ENCODE assay signal across 11 cellular contexts in the genomic region with DNA sequence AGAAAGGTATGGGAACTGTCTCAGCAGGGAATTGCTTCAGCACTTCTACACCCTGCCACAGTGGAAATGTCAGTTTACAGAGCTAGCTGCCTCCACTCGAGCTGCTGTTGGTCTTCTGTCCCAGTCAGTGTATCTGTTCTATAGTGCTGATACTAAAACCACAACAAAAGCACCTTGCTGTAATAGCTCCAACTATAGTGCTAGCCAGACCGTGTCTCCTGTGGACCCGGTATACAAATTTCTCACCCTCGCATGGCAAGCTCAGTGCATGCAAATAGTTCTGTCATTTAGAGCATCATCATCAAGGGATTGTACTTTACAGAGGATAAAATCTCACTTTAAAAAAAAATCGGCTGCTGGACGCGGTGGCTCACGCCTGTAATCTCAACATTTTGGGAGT. TPM values are rescaled to one million over a fixed set of nuclear protein-coding genes. Genes with fewer than 3 reads are reported as not detected.
A peak's percentile ranks its signal among the peaks of the same experiment; 100 is the strongest.
DNase-seq lines count a peak whose midpoint lies in the region; ATAC-seq, FAIRE-seq and TF ChIP-seq lines count a peak whose summit lies in the region.
"Had no signal": no experiment of that assay in that cellular context is flagged by ENCODE, and none has a peak within 500 bp of the region (broad histone marks: within the 10 kb centered on the region; RNA-seq: fewer than 3 reads in every experiment).

No MANE protein-coding gene starts in this region.

- no peak overlapping the region for H3K27ac ChIP-seq in heart left ventricle

- H3K27ac Mint-ChIP-seq in HFFc6 (no peak overlapping the region), osteocyte (ENCODE audit: unreplicated experiment) (no peak overlapping the region)

- peak; percentile 32 for DNase-seq in GM12892 (ENCODE audit: insufficient read length)
- no peak for DNase-seq in heart left ventricle
- no peak for DNase-seq in HFFc6
- no peak for DNase-seq in osteocyte (ENCODE audit: extremely low spot score, unreplicated experiment)
- DNase-seq in MG63: no peak
- DNase-seq: SIG-M5, substantia nigra had no signal

- H3K27me3 ChIP-seq in heart left ventricle (no peaks in the 10 kb centered on the region), MG63 (no peaks in the 10 kb centered on the region)

- no peak overlapping the region for H3K4me3 Mint-ChIP-seq in HFFc6
- no peak overlapping the region for H3K4me3 Mint-ChIP-seq in osteocyte (ENCODE audit: unreplicated experiment)

- peak; percentile 91 for FAIRE-seq in GM12892 (lab: Jason Lieb, UNC)
- FAIRE-seq: K562 had no signal

- no peaks in the 10 kb centered on the region for H3K9me3 Mint-ChIP-seq in HFFc6
- no peaks in the 10 kb centered on the region for H3K9me3 Mint-ChIP-seq in osteocyte (ENCODE audit: unreplicated experiment)

- H3K9me3 ChIP-seq in heart left ventricle (no peaks in the 10 kb centered on the region), MG63 (no peaks in the 10 kb centered on the region)

- no peaks in the 10 kb centered on the region for H3K36me3 ChIP-seq in heart left ventricle
- H3K36me3 ChIP-seq in MG63: no peaks in the 10 kb centered on the region

- H3K36me3 Mint-ChIP-seq in HFFc6 (ENCODE audit: low read depth): no peaks in the 10 kb centered on the region
- H3K36me3 Mint-ChIP-seq in osteocyte (ENCODE audit: unreplicated experiment): no peaks in the 10 kb centered on the region

- 80 to 94% (median 80%) methylated on average over 8 of the region's 8 CpGs for WGBS in heart left ventricle, 4 donors

- H3K4me3 ChIP-seq in heart left ventricle (no peak overlapping the region), MG63 (no peak overlapping the region)
- H3K4me3 ChIP-seq: K562 had no signal

- TF ChIP-seq POLR2A in GM12892 (IDR thresholded peaks at IDR 0.05; ENCODE audit: low read depth, low read length) (no peak), heart left ventricle (IDR thresholded peaks at IDR 0.05) (no peak)

- TF ChIP-seq CTCF in heart left ventricle (IDR thresholded peaks at IDR 0.05): no peak
- no peak for TF ChIP-seq CTCF in HFFc6 (IDR thresholded peaks at IDR 0.05)
- no peak for TF ChIP-seq CTCF in osteocyte (IDR thresholded peaks at IDR 0.05)

- ATAC-seq in GM19452 (IDR thresholded peaks at IDR 0.05; ENCODE audit: unreplicated experiment): peak; percentile 99
- peak; percentile 100 for ATAC-seq in HG02885 (IDR thresholded peaks at IDR 0.05; ENCODE audit: poor library complexity, unreplicated experiment)
- peak; percentile 94 for ATAC-seq in HG03575 (IDR thresholded peaks at IDR 0.05; ENCODE audit: extremely low read depth, insufficient number of reproducible peaks, low FRiP score, unreplicated experiment)
- no peak for ATAC-seq in heart left ventricle
- ATAC-seq: K562 had no signal

- H3K27me3 Mint-ChIP-seq in HFFc6 (ENCODE audit: insufficient read depth): peaks cover 17% of the 10 kb centered on the region
- H3K27me3 Mint-ChIP-seq in osteocyte (ENCODE audit: unreplicated experiment): peaks cover 10% of the 10 kb centered on the region

- intact Hi-C loops in heart left ventricle (cut with DNase I): no loop called here

- H3K4me1 Mint-ChIP-seq in HFFc6 (ENCODE audit: low read depth) (no peaks in the 10 kb centered on the region), osteocyte (ENCODE audit: unreplicated experiment) (no peaks in the 10 kb centered on the region)

- H3K4me1 ChIP-seq in heart left ventricle: no peaks in the 10 kb centered on the region

RNA-seq across cellular contexts. Expression of a gene that starts 51.5 kb away (rescaled TPM):
- 18.8 TPM for polyA plus RNA-seq in GM12892 (2012; ENCODE audit: missing spikeins)
- total RNA-seq in heart left ventricle (10 to 100 TPM in 2 of 9 donors, 1 to 10 TPM in 7; 3.4 to 35.4 (median 7.0) TPM), osteocyte (8.8 and 11.8 TPM in 2 replicates)
- 1 to 10 TPM; 1.7 to 3.4 TPM for polyA plus RNA-seq in heart left ventricle
- under 1 TPM in 5 of 6 experiments, not detected in 1; 0.09 to 0.47 (median 0.21) TPM for total RNA-seq in HFFc6 (2021; fragmentation: NEBNext Ultra II Directional; extraction: Animal tissue kit (Norgen Biotek cat#: 25700))
- 4.1 and 12.3 TPM in 2 replicates for total RNA-seq in MG63 (2014; rRNA removed; shearing (Covaris generic); ENCODE audit: low replicate concordance)

Comparison
In these comparisons a context has a peak if more than half of its experiments do, and no peak if none do; other contexts are left out.
1. ATAC-seq: peak in GM19452 (single experiment), HG02885 (single experiment) and HG03575 (single experiment); none in heart left ventricle (0 of 4).